Comparison of ENCODE assay signal across 8 cellular contexts in the genomic region with DNA sequence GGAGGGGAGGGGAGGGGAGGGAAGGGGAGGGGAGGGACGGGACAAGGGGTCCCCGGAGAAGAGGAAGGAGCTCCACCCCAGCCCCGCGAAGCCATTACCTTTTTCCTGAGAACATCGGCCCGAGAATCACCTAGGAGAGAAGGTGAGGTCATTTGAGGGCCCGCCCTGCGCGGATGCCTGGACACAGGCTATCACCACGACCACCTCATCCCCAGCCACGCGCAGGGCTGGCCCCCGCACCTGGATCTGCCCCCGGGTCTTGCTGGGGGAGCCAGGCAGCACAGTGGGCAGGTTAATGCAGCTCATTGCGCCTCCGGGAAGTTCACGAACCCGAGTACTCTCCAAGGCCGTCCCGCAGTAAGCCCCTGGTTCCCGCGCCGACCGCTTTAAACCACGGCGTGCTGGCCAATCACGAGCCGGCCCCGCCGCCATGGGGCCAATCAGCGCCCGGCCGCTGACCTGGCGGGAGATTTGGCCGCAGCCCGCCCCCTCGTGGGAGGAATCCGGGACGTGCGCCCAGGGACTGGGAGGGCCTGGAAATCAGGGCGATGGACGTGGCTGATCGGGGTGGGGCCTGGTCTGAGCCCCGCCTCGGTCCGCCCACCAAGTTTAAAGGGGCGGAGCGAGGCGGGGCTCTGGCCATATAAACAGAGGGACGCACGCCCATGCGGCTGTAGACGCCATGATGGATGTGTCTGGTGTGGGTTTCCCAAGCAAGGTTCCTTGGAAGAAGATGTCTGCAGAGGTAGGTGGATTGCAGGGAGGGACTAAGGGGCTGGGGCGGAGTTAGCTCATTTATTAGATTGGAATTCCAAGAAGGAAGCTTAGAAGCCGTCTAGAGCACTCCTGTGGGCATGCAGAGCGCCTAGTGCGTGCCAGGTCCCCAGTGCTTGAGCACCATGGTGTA. TPM values are rescaled to one million over a fixed set of nuclear protein-coding genes. Genes with fewer than 3 reads are reported as not detected.
DNase-seq lines count a peak whose midpoint lies in the region; ATAC-seq and TF ChIP-seq lines count a peak whose summit lies in the region.

A gene with protein sequence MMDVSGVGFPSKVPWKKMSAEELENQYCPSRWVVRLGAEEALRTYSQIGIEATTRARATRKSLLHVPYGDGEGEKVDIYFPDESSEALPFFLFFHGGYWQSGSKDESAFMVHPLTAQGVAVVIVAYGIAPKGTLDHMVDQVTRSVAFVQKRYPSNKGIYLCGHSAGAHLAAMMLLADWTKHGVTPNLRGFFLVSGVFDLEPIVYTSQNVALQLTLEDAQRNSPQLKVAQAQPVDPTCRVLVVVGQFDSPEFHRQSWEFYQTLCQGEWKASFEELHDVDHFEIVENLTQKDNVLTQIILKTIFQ (plus strand): TSS at position 674 of the 907 bp plus-strand sequence. CDS start 9 bp downstream, at position 683.
A gene with protein sequence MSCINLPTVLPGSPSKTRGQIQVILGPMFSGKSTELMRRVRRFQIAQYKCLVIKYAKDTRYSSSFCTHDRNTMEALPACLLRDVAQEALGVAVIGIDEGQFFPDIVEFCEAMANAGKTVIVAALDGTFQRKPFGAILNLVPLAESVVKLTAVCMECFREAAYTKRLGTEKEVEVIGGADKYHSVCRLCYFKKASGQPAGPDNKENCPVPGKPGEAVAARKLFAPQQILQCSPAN (minus strand): TSS at position 364 of the 907 bp plus-strand sequence. CDS start 58 bp downstream, at position 306.

- H3K27ac Mint-ChIP-seq in activated CD4-positive, alpha-beta T cell treated with anti-CD3 and anti-CD28 coated beads for 36 hours, result peak within 1 kb of the TSS; percentile 73

- intact Hi-C loops in activated CD4-positive, alpha-beta T cell treated with anti-CD3 and anti-CD28 coated beads for 36 hours (cut with DNase I, micrococcal nuclease), result loop anchor here (1.0 to 2.0 kb wide), 9 partner anchors 18 to 228 kb away; a partner anchor contains a TSS
- intact Hi-C loops in left colon (cut with DNase I, micrococcal nuclease), result no loop called here

- TF ChIP-seq POLR2A in GM19099 (IDR thresholded peaks at IDR 0.05; ENCODE audit: extremely low read depth, insufficient read length, low read depth), result peak; percentile 90

- no peaks in the 10 kb centered on the region for H3K9me3 Mint-ChIP-seq in activated CD4-positive, alpha-beta T cell treated with anti-CD3 and anti-CD28 coated beads for 36 hours (ENCODE audit: low read depth)

- H3K36me3 Mint-ChIP-seq in activated CD4-positive, alpha-beta T cell treated with anti-CD3 and anti-CD28 coated beads for 36 hours (ENCODE audit: low read depth), result peaks cover 37% of the 10 kb centered on the region

- POLR2A ChIA-PET in activated CD4-positive, alpha-beta T cell treated with anti-CD3 and anti-CD28 coated beads for 36 hours (lab: Charles Lee), result interaction anchor here (1.2 kb wide), 2 partner anchors 10 to 12 kb away, joined by 4 to 5 read pairs; no protein-coding TSS in a partner anchor

- no peaks in the 10 kb centered on the region for H3K27me3 ChIP-seq in BE2C

- ATAC-seq in HG03432 (IDR thresholded peaks at IDR 0.05; ENCODE audit: unreplicated experiment) (peak; percentile 92), left colon (peak; percentile 86)
- ATAC-seq in activated CD4-positive, alpha-beta T cell treated with anti-CD3 and anti-CD28 coated beads for 36 hours, result peak; percentile 96

- CTCF ChIA-PET in activated CD4-positive, alpha-beta T cell treated with anti-CD3 and anti-CD28 coated beads for 36 hours (lab: Charles Lee), result interaction anchor here (0.7 to 3.2 kb wide), 5 partner anchors 11 to 163 kb away, joined by 3 to 21 read pairs (median 4); no protein-coding TSS in a partner anchor

- H3K4me1 Mint-ChIP-seq in activated CD4-positive, alpha-beta T cell treated with anti-CD3 and anti-CD28 coated beads for 36 hours, result peaks cover 26% of the 10 kb centered on the region

- TF ChIP-seq CTCF in BE2C (IDR thresholded peaks at IDR 0.05; ENCODE audit: low read depth, low read length), result peak; percentile 70

- peak within 1 kb of the TSS; percentile 74 for H3K4me3 ChIP-seq in BE2C (ENCODE audit: low read depth, low read length)

- H3K9me3 ChIP-seq in BE2C, result no peaks in the 10 kb centered on the region

- H3K27ac ChIP-seq in cingulate gyrus (ENCODE audit: low read depth, low read length), result peak within 1 kb of the TSS; percentile 47

- DNase-seq in BE2C (peak; percentile 99), NCI-H510A (lab: John Stamatoyannopoulos, UW) (peak; percentile 90), left colon (peak; percentile 96)
- DNase-seq in activated CD4-positive, alpha-beta T cell treated with anti-CD3 and anti-CD28 coated beads for 36 hours, result peak; percentile 98
- peak; percentile 97 for DNase-seq in stimulated activated CD4-positive, alpha-beta T cell treated with anti-CD3 and anti-CD28 coated beads, Interleukin-1b, Interleukin-23, amount 100 ng/mL, for 48 hours

- H3K36me3 ChIP-seq in BE2C, result peaks cover 16% of the 10 kb centered on the region

- no peaks in the 10 kb centered on the region for H3K4me1 ChIP-seq in BE2C

- H3K4me3 Mint-ChIP-seq in activated CD4-positive, alpha-beta T cell treated with anti-CD3 and anti-CD28 coated beads for 36 hours, result peak within 1 kb of the TSS; percentile 78

- H3K27me3 Mint-ChIP-seq in activated CD4-positive, alpha-beta T cell treated with anti-CD3 and anti-CD28 coated beads for 36 hours, result no peaks in the 10 kb centered on the region

RNA-seq across cellular contexts. Expression of the first gene that starts in this region (rescaled TPM):
- polyA plus RNA-seq in BE2C (2012; ENCODE audit: insufficient read depth, insufficient read length, low read depth), result 36.4 TPM
- 10 to 100 TPM; 26.3 to 26.7 TPM for total RNA-seq in activated CD4-positive, alpha-beta T cell treated with anti-CD3 and anti-CD28 coated beads for 36 hours
- total RNA-seq in left colon, result 10 to 100 TPM; 26.7 to 33.2 TPM

RNA-seq across cellular contexts. Expression of the second gene that starts in this region (rescaled TPM):
- 22.1 TPM for polyA plus RNA-seq in BE2C (2012; ENCODE audit: insufficient read depth, insufficient read length, low read depth)
- total RNA-seq in activated CD4-positive, alpha-beta T cell treated with anti-CD3 and anti-CD28 coated beads for 36 hours, result 100 to 1,000 TPM; 157 to 195 TPM
- total RNA-seq in left colon, result 10 to 100 TPM; 14.8 to 24.9 TPM

Comparison
In these comparisons a context has a peak if more than half of its experiments do, and no peak if none do; other contexts are left out.
1. Peak in every context shown above with its lines: DNase-seq, ATAC-seq, H3K4me3 ChIP-seq and H3K27ac ChIP-seq.
2. RNA of the second gene that starts in this region (total RNA-seq): 157 to 195 TPM in activated CD4-positive, alpha-beta T cell treated with anti-CD3 and anti-CD28 coated beads for 36 hours; 14.8 to 24.9 TPM in left colon; every median in the first group is over 4 times any median in the second.
3. intact Hi-C loops: an anchor here in activated CD4-positive, alpha-beta T cell treated with anti-CD3 and anti-CD28 coated beads for 36 hours (1.0 to 2.0 kb wide); none called in left colon.